16 cellular contexts compared by ENCODE assay signal in the genomic region with DNA sequence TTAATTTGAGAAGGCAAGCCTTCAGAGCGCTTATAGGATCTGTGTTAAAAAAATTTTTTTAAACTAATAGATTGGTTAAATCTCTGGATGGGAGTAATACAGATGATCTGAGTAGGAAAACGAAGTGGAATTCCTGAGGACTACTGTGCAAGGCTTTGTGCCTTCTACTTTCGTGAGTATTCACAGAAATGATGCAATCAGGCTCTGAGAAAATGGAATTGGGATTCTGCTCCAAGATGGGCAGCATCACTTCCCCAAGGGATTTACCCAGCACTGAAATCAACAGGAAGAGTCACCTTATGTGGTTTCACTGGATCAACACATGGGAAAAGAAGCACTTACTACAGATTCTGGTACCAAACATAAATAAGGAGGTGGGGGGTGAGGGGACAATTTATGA. TPM values are rescaled to one million over a fixed set of nuclear protein-coding genes. Genes with fewer than 3 reads are reported as not detected.
DNase-seq lines count a peak whose midpoint lies in the region; ATAC-seq and TF ChIP-seq lines count a peak whose summit lies in the region.
"Had no signal": no experiment of that assay in that cellular context is flagged by ENCODE, and none has a peak within 500 bp of the region (broad histone marks: within the 10 kb centered on the region; RNA-seq: fewer than 3 reads in every experiment).

No MANE protein-coding gene starts in this region.

- POLR2A ChIA-PET in AG04449 (lab: Yijun Ruan, JAX) = no interaction called here

- no peak overlapping the region for H3K4me3 ChIP-seq in AG04449 (ENCODE audit: low read depth, low read length)
- H3K4me3 ChIP-seq in cardiac fibroblast (replicated peaks in 1 of 2; ENCODE audit: low read depth in 2 of 2, low read length in 2 of 2) = no peak overlapping the region
- H3K4me3 ChIP-seq: pancreas had no signal

- ATAC-seq in HG03097 (IDR thresholded peaks at IDR 0.05; ENCODE audit: low FRiP score, unreplicated experiment) = no peak
- no peak for ATAC-seq in GM18511 (IDR thresholded peaks at IDR 0.05; ENCODE audit: unreplicated experiment)
- ATAC-seq: pancreas had no signal

- CTCF ChIA-PET in AG04449 (lab: Yijun Ruan, JAX) = no interaction called here

- TF ChIP-seq CTCF in AG04449 (IDR thresholded peaks at IDR 0.05; ENCODE audit: insufficient read depth, low read length, missing control alignments) (no peak), cardiac fibroblast (IDR thresholded peaks at IDR 0.05; ENCODE audit: low read depth, low read length) (no peak)

- DNase-seq in AG04449 (ENCODE audit: low read depth, low spot score) = peak; percentile 44
- peak; percentile 73 for DNase-seq in GM04504 (ENCODE audit: low read depth)
- peak; percentile 73 to 82 for DNase-seq in cardiac fibroblast (ENCODE audit: low read depth in 2 of 2)
- peak; percentile 39 for DNase-seq in myocyte (ENCODE audit: low read depth)
- no peak for DNase-seq in nucleus accumbens (lab: John Stamatoyannopoulos, UW)
- DNase-seq in CD1c-positive myeloid dendritic cell (ENCODE audit: extremely low spot score) = no peak
- DNase-seq: activated CD8-positive, alpha-beta memory T cell treated with anti-CD3 and anti-CD28 coated beads, Interleukin-2, amount 50 U/mL, for 48 hours; amygdala; effector CD8-positive, alpha-beta T cell; hypothalamus; NCI-H2081; pancreas; stimulated activated CD4-positive, alpha-beta T cell treated with anti-CD3 and anti-CD28 coated beads, Interleukin-1b, Interleukin-23, amount 100 ng/mL, for 48 hours; WERI-Rb-1 had no signal

RNA-seq across cellular contexts. Expression of gene KMT5B, which starts 12.5 kb away (rescaled TPM):
- total RNA-seq in myocyte = 40.6 and 42.3 TPM in 2 replicates
- 15.8 TPM for polyA plus RNA-seq in myocyte (2012)

Comparison
In these comparisons a context has a peak if more than half of its experiments do, and no peak if none do; other contexts are left out.
1. DNase-seq: peak in AG04449 (single experiment), GM04504 (single experiment), cardiac fibroblast (2 of 2) and myocyte (single experiment); none in nucleus accumbens (0 of 56) and CD1c-positive myeloid dendritic cell (single experiment).